ENCODE assay signal across 1 cellular context in genomic region chrX:37959212-37960021, GRCh38.
TF ChIP-seq lines count a peak whose summit lies in the region.

No MANE protein-coding gene starts in this region.

TF ChIP-seq in HepG2, 621 proteins besides CTCF, POLR2A, EP300 and RAD21 (continued from another document and continues in another):
- TF ChIP-seq, protein P1, sequence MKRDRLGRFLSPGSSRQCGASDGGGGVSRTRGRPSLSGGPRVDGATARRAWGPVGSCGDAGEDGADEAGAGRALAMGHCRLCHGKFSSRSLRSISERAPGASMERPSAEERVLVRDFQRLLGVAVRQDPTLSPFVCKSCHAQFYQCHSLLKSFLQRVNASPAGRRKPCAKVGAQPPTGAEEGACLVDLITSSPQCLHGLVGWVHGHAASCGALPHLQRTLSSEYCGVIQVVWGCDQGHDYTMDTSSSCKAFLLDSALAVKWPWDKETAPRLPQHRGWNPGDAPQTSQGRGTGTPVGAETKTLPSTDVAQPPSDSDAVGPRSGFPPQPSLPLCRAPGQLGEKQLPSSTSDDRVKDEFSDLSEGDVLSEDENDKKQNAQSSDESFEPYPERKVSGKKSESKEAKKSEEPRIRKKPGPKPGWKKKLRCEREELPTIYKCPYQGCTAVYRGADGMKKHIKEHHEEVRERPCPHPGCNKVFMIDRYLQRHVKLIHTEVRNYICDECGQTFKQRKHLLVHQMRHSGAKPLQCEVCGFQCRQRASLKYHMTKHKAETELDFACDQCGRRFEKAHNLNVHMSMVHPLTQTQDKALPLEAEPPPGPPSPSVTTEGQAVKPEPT (CRISPR knock-in tag; IDR thresholded peaks at IDR 0.05; ENCODE audit: low read depth): no peak
- TF ChIP-seq ZNF740 (CRISPR knock-in tag; IDR thresholded peaks at IDR 0.05): no peak
- no peak for TF ChIP-seq ZNF562 (CRISPR knock-in tag; IDR thresholded peaks at IDR 0.05; ENCODE audit: borderline replicate concordance)
- TF ChIP-seq ZNF83 (CRISPR knock-in tag; IDR thresholded peaks at IDR 0.05; ENCODE audit: borderline replicate concordance): no peak
- no peak for TF ChIP-seq ZNF460 (CRISPR knock-in tag; IDR thresholded peaks at IDR 0.05; ENCODE audit: borderline replicate concordance)
- no peak for TF ChIP-seq ZNF567 (CRISPR knock-in tag; IDR thresholded peaks at IDR 0.05; ENCODE audit: borderline replicate concordance)
- TF ChIP-seq TIGD3 (CRISPR knock-in tag; IDR thresholded peaks at IDR 0.05; ENCODE audit: borderline replicate concordance): no peak
- TF ChIP-seq NAIF1 (CRISPR knock-in tag; IDR thresholded peaks at IDR 0.05; ENCODE audit: borderline replicate concordance): no peak
- peak; percentile 80; the same call in 1 of the 2 replicates for TF ChIP-seq SOX5 (CRISPR knock-in tag; IDR thresholded peaks at IDR 0.05; ENCODE audit: borderline replicate concordance)
- TF ChIP-seq FOSL1 (CRISPR knock-in tag; IDR thresholded peaks at IDR 0.05; ENCODE audit: borderline replicate concordance): no peak; the same call in 1 of the 2 replicates
- TF ChIP-seq, protein P2, sequence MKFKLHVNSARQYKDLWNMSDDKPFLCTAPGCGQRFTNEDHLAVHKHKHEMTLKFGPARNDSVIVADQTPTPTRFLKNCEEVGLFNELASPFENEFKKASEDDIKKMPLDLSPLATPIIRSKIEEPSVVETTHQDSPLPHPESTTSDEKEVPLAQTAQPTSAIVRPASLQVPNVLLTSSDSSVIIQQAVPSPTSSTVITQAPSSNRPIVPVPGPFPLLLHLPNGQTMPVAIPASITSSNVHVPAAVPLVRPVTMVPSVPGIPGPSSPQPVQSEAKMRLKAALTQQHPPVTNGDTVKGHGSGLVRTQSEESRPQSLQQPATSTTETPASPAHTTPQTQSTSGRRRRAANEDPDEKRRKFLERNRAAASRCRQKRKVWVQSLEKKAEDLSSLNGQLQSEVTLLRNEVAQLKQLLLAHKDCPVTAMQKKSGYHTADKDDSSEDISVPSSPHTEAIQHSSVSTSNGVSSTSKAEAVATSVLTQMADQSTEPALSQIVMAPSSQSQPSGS (CRISPR knock-in tag; IDR thresholded peaks at IDR 0.05): peak; percentile 92
- TF ChIP-seq HOXA7 (CRISPR knock-in tag; IDR thresholded peaks at IDR 0.05): no peak
- no peak for TF ChIP-seq ZNF720 (CRISPR knock-in tag; IDR thresholded peaks at IDR 0.05)
- no peak for TF ChIP-seq PRMT3 (CRISPR knock-in tag; IDR thresholded peaks at IDR 0.05; ENCODE audit: borderline replicate concordance, low read depth)
- no peak for TF ChIP-seq ZNF207 (IDR thresholded peaks at IDR 0.05; ENCODE audit: borderline replicate concordance)
- peak; percentile 92 for TF ChIP-seq ZNF503 (CRISPR knock-in tag; IDR thresholded peaks at IDR 0.05)
- TF ChIP-seq ZNF407 (CRISPR knock-in tag; IDR thresholded peaks at IDR 0.05; ENCODE audit: not compliant biosample characterization): no peak
- no peak for TF ChIP-seq ZNF446 (CRISPR knock-in tag; IDR thresholded peaks at IDR 0.05)
- no peak for TF ChIP-seq NCOA5 (CRISPR knock-in tag; IDR thresholded peaks at IDR 0.05)
- TF ChIP-seq ZNF850 (CRISPR knock-in tag; conservative IDR thresholded peaks at IDR 0.05): no peak
- TF ChIP-seq JARID2 (CRISPR knock-in tag; IDR thresholded peaks at IDR 0.05; ENCODE audit: insufficient replicate concordance): no peak
- no peak for TF ChIP-seq HIVEP1 (CRISPR knock-in tag; IDR thresholded peaks at IDR 0.05)
- TF ChIP-seq ZNF761 (CRISPR knock-in tag; conservative IDR thresholded peaks at IDR 0.05): no peak
- TF ChIP-seq NKX3-1 (CRISPR knock-in tag; IDR thresholded peaks at IDR 0.05): peak; percentile 62; the same call in 1 of the 2 replicates
- TF ChIP-seq ZFP91 (CRISPR knock-in tag; IDR thresholded peaks at IDR 0.05; ENCODE audit: borderline replicate concordance): peak; percentile 36; the same call in 1 of the 2 replicates
- TF ChIP-seq MYC (CRISPR knock-in tag; IDR thresholded peaks at IDR 0.05; ENCODE audit: borderline replicate concordance): no peak
- no peak for TF ChIP-seq ZSCAN29 (CRISPR knock-in tag; conservative IDR thresholded peaks at IDR 0.05)
- no peak for TF ChIP-seq ZNF10 (CRISPR knock-in tag; IDR thresholded peaks at IDR 0.05; ENCODE audit: borderline replicate concordance, low read depth)
- TF ChIP-seq, protein P3, sequence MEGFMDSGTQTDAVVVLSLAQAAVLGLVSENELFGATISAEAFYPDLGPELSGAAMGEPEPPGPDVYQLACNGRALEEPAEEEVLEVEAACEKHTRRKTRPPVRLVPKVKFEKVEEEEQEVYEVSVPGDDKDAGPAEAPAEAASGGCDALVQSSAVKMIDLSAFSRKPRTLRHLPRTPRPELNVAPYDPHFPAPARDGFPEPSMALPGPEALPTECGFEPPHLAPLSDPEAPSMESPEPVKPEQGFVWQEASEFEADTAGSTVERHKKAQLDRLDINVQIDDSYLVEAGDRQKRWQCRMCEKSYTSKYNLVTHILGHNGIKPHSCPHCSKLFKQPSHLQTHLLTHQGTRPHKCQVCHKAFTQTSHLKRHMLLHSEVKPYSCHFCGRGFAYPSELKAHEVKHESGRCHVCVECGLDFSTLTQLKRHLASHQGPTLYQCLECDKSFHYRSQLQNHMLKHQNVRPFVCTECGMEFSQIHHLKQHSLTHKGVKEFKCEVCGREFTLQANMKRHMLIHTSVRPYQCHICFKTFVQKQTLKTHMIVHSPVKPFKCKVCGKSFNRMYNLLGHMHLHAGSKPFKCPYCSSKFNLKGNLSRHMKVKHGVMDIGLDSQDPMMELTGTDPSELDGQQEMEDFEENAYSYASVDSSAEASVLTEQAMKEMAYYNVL (CRISPR knock-in tag; IDR thresholded peaks at IDR 0.05; ENCODE audit: borderline replicate concordance): no peak
- no peak for TF ChIP-seq GPN1 (CRISPR knock-in tag; IDR thresholded peaks at IDR 0.05; ENCODE audit: borderline replicate concordance)
- TF ChIP-seq RAD51 (IDR thresholded peaks at IDR 0.05; ENCODE audit: borderline replicate concordance): no peak
- TF ChIP-seq ZNF577 (CRISPR knock-in tag; IDR thresholded peaks at IDR 0.05; ENCODE audit: borderline replicate concordance, low read depth): no peak
- TF ChIP-seq ZKSCAN8 (CRISPR knock-in tag; IDR thresholded peaks at IDR 0.05; ENCODE audit: borderline replicate concordance): no peak
- no peak for TF ChIP-seq ZBTB37 (CRISPR knock-in tag; IDR thresholded peaks at IDR 0.05)
- no peak for TF ChIP-seq SETDB1 (CRISPR knock-in tag; IDR thresholded peaks at IDR 0.05; ENCODE audit: borderline replicate concordance)
- no peak for TF ChIP-seq ZBTB14 (CRISPR knock-in tag; IDR thresholded peaks at IDR 0.05)
- TF ChIP-seq ZNF331 (CRISPR knock-in tag; IDR thresholded peaks at IDR 0.05): no peak; the same call in 1 of the 2 replicates
- no peak for TF ChIP-seq RBM39 (IDR thresholded peaks at IDR 0.05; ENCODE audit: low read depth, low read length, poor library complexity, severe bottlenecking)
- no peak for TF ChIP-seq TRIM24 (CRISPR knock-in tag; IDR thresholded peaks at IDR 0.05)
